In genomic region chr2:89763254-89763580, GRCh38 we compare ENCODE assay signal across 17 cellular contexts.
DNase-seq lines count a peak whose midpoint lies in the region; ATAC-seq, FAIRE-seq and TF ChIP-seq lines count a peak whose summit lies in the region.
"Had no signal": no experiment of that assay in that cellular context is flagged by ENCODE, and none has a peak within 500 bp of the region (broad histone marks: within the 10 kb centered on the region; RNA-seq: fewer than 3 reads in every experiment).

No MANE protein-coding gene starts in this region.

- no peak overlapping the region for H2AFZ ChIP-seq in SK-N-SH (ENCODE audit: low read depth)

- CTCF ChIA-PET in SK-N-SH (lab: Yijun Ruan, JAX), result interaction anchor here (1.0 kb wide), 1 partner anchor 1764 kb away, joined by 3 read pairs; no protein-coding TSS in a partner anchor

- no peaks in the 10 kb centered on the region for H3K79me2 ChIP-seq in SK-N-SH (ENCODE audit: insufficient read depth)

- no peaks in the 10 kb centered on the region for H4K20me1 ChIP-seq in SK-N-SH (ENCODE audit: insufficient read depth)

- no peaks in the 10 kb centered on the region for H3K36me3 ChIP-seq in SK-N-SH (replicated peaks in 1 of 2; ENCODE audit: control insufficient read depth in 1 of 2, insufficient read depth in 2 of 2, low read length in 1 of 2)
- no peaks in the 10 kb centered on the region for H3K36me3 ChIP-seq in pancreas
- H3K36me3 ChIP-seq: upper lobe of left lung had no signal

- H3K9me2 ChIP-seq in SK-N-SH, result no peaks in the 10 kb centered on the region

- no peak overlapping the region for H3K27ac ChIP-seq in SK-N-SH (ENCODE audit: low read depth in 2 of 2, low read length in 1 of 2)
- H3K27ac ChIP-seq in pancreas, result no peak overlapping the region
- H3K27ac ChIP-seq: epithelial cell of prostate, upper lobe of left lung had no signal

- peaks cover 34% of the 10 kb centered on the region for H3K27me3 ChIP-seq in SK-N-SH (ENCODE audit: insufficient read depth)
- H3K27me3 ChIP-seq in pancreas, result peaks cover 0 to 14% (median 2%) of the 10 kb centered on the region in 4 donors

- intact Hi-C loops in pancreas (cut with DNase I), result no loop called here

- FAIRE-seq in pancreas (lab: Jason Lieb, UNC), result no peak
- FAIRE-seq: colon, GM19239 had no signal

- no peak overlapping the region for H3K9ac ChIP-seq in SK-N-SH

- TF ChIP-seq RAD21 in SK-N-SH (IDR thresholded peaks at IDR 0.05; ENCODE audit: low read length), result peak; percentile 36; the same call in 1 of the 2 replicates

- no peak overlapping the region for H3K4me2 ChIP-seq in SK-N-SH

- no peak overlapping the region for H3K4me3 ChIP-seq in SK-N-SH (ENCODE audit: low read depth in 2 of 2, low read length in 1 of 2)
- no peak overlapping the region for H3K4me3 ChIP-seq in pancreas
- H3K4me3 ChIP-seq: upper lobe of left lung had no signal

- H3K9me3 ChIP-seq in SK-N-SH, result no peaks in the 10 kb centered on the region
- no peaks in the 10 kb centered on the region for H3K9me3 ChIP-seq in pancreas

- H3F3A ChIP-seq in SK-N-SH (replicated peaks; ENCODE audit: insufficient read depth), result no peaks in the 10 kb centered on the region

- DNase-seq in SK-N-SH, result peak; percentile 39
- peak; percentile 17 for DNase-seq in HuH-7 (ENCODE audit: low spot score)
- peak; percentile 1 for DNase-seq in germinal center (ENCODE audit: low spot score)
- peak in 5 of 6 donors; percentile 14 to 82 (median 24) for DNase-seq in pancreas
- DNase-seq in NCI-H1694 (lab: John Stamatoyannopoulos, UW), result no peak
- DNase-seq in NCI-H774 (lab: John Stamatoyannopoulos, UW), result no peak
- DNase-seq in NCI-H2029 (lab: John Stamatoyannopoulos, UW), result no peak
- DNase-seq: 8988T; CD4-positive, alpha-beta T cell; naive B cell; NCI-H1092 treated with DMSO at 0.1 percent for 48 hours; stimulated activated CD4-positive, alpha-beta T cell treated with anti-CD3 and anti-CD28 coated beads, Interleukin-4, amount 100 ng/mL, for 4 hours had no signal

- TF ChIP-seq EP300 in SK-N-SH (IDR thresholded peaks at IDR 0.05; ENCODE audit: borderline replicate concordance in 1 of 2, low read depth in 1 of 2, low read length in 1 of 2), result no peak

- ATAC-seq in SK-N-SH treated with all-trans-retinoic acid at 6 μM for 48 hours (no peak), pancreas (no peak)

- no peaks in the 10 kb centered on the region for H3K4me1 ChIP-seq in SK-N-SH (ENCODE audit: control insufficient read depth in 1 of 2, insufficient read depth in 2 of 2, low read depth in 1 of 2, low read length in 1 of 2)
- no peaks in the 10 kb centered on the region for H3K4me1 ChIP-seq in pancreas

- peak; percentile 41 for TF ChIP-seq CTCF in SK-N-SH (IDR thresholded peaks at IDR 0.05)
- TF ChIP-seq CTCF in pancreas (IDR thresholded peaks at IDR 0.05), result no peak

- POLR2A ChIA-PET in SK-N-SH (lab: Yijun Ruan, JAX), result no interaction called here

- WGBS in SK-N-SH (ENCODE audit: low lambda C conversion rate), result 21% methylated on average over 17 of the region's 17 CpGs
- WGBS in pancreas, 2 donors, result 67 to 75% methylated on average over 17 of the region's 17 CpGs

TF ChIP-seq in SK-N-SH, 30 proteins besides CTCF, POLR2A, EP300 and RAD21:
- peak; percentile 27; the same call in 1 of the 2 replicates for TF ChIP-seq SMC3 (IDR thresholded peaks at IDR 0.05; ENCODE audit: low read depth, low read length)
- TF ChIP-seq YY1 (IDR thresholded peaks at IDR 0.05; ENCODE audit: low read depth), result no peak

TF ChIP-seq in SK-N-SH treated with all-trans-retinoic acid at 6 μM for 48 hours, 23 proteins besides CTCF, POLR2A, EP300 and RAD21:
- TF ChIP-seq ARNTL (CRISPR knock-in tag; IDR thresholded peaks at IDR 0.05; ENCODE audit: borderline replicate concordance, low read depth) (no peak), TCF4 (CRISPR knock-in tag; IDR thresholded peaks at IDR 0.05; ENCODE audit: borderline replicate concordance) (no peak), ESRRG (CRISPR knock-in tag; IDR thresholded peaks at IDR 0.05) (no peak), ZNF565 (CRISPR knock-in tag; conservative IDR thresholded peaks at IDR 0.05; ENCODE audit: low read depth) (no peak), ZNF70 (CRISPR knock-in tag; IDR thresholded peaks at IDR 0.05) (no peak), PPARA (CRISPR knock-in tag; IDR thresholded peaks at IDR 0.05; ENCODE audit: borderline replicate concordance) (no peak), CSRNP3 (CRISPR knock-in tag; IDR thresholded peaks at IDR 0.05) (no peak)
- TF ChIP-seq, protein P1, sequence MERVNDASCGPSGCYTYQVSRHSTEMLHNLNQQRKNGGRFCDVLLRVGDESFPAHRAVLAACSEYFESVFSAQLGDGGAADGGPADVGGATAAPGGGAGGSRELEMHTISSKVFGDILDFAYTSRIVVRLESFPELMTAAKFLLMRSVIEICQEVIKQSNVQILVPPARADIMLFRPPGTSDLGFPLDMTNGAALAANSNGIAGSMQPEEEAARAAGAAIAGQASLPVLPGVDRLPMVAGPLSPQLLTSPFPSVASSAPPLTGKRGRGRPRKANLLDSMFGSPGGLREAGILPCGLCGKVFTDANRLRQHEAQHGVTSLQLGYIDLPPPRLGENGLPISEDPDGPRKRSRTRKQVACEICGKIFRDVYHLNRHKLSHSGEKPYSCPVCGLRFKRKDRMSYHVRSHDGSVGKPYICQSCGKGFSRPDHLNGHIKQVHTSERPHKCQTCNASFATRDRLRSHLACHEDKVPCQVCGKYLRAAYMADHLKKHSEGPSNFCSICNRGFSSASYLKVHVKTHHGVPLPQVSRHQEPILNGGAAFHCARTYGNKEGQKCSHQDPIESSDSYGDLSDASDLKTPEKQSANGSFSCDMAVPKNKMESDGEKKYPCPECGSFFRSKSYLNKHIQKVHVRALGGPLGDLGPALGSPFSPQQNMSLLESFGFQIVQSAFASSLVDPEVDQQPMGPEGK (CRISPR knock-in tag; IDR thresholded peaks at IDR 0.05; ENCODE audit: borderline replicate concordance), result no peak
- TF ChIP-seq, protein P2, sequence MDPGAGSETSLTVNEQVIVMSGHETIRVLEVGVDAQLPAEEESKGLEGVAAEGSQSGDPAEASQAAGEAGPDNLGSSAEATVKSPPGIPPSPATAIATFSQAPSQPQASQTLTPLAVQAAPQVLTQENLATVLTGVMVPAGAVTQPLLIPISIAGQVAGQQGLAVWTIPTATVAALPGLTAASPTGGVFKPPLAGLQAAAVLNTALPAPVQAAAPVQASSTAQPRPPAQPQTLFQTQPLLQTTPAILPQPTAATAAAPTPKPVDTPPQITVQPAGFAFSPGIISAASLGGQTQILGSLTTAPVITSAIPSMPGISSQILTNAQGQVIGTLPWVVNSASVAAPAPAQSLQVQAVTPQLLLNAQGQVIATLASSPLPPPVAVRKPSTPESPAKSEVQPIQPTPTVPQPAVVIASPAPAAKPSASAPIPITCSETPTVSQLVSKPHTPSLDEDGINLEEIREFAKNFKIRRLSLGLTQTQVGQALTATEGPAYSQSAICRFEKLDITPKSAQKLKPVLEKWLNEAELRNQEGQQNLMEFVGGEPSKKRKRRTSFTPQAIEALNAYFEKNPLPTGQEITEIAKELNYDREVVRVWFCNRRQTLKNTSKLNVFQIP (CRISPR knock-in tag; IDR thresholded peaks at IDR 0.05; ENCODE audit: borderline replicate concordance, low read depth), result no peak

Comparison
In these comparisons a context has a peak if more than half of its experiments do, and no peak if none do; other contexts are left out.
1. DNase-seq: peak in SK-N-SH (single experiment), HuH-7 (single experiment), germinal center (single experiment) and pancreas (5 of 6); none in NCI-H1694 (single experiment), NCI-H774 (single experiment) and NCI-H2029 (single experiment).